In the genomic region with DNA sequence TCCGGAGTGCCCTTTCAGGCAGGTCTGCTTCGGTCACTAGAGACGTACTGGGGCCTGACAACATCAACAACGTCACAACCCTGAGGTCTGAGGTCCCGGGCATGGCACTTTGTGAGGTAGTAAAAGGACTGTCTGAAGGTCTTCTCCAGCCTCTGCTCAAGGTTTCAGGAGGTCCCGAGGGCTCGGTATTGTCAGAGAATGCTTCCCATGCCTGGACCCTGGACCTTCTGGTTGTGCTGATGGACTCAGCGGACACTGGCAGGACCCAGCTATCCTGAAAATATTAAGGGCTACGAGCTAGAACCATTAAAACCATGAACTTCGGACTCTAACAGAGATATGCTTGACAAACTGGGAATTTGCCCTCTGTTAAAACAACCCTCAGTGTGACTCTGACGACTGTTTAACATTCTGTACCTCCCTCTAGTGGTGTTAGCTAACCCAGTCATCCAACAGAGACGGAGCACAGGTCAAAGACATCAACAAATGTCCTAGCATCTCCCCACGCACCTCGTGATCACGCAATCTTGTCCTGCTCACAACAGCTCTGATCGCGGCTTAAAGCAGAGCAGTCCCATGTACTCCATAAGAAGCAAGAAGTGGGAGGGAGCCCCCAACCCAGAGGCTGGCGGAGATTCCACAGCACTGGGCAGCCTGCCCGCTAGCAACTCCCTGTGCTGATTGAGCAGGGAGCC, we compare ENCODE assay signal across 13 cellular contexts.
DNase-seq lines count a peak whose midpoint lies in the region; ATAC-seq, FAIRE-seq and TF ChIP-seq lines count a peak whose summit lies in the region.
"Had no signal": no experiment of that assay in that cellular context is flagged by ENCODE, and none has a peak within 500 bp of the region (broad histone marks: within the 10 kb centered on the region; RNA-seq: fewer than 3 reads in every experiment).

No MANE protein-coding gene starts in this region.

- POLR2A ChIA-PET in A549 (lab: Yijun Ruan, JAX): no interaction called here

- CTCF ChIA-PET in A549 (lab: Yijun Ruan, JAX): interaction anchor here (0.6 to 3.0 kb wide), 4 partner anchors 49 to 103 kb away, joined by 3 to 13 read pairs (median 4); a partner anchor contains a TSS

- peak; percentile 23 to 46; a peak in 3 of 5 replicates for TF ChIP-seq RAD21 in A549 (conservative IDR thresholded peaks at IDR 0.05 in 1 of 2, IDR thresholded peaks at IDR 0.05 in 1 of 2)

- no peak overlapping the region for H3K4me2 ChIP-seq in A549

- H3K4me3 ChIP-seq in A549: no peak overlapping the region

- 79% methylated on average over 11 of the region's 19 CpGs for WGBS in A549 (ENCODE audit: missing lambda C conversion rate)

- no peak for TF ChIP-seq EP300 in A549 (IDR thresholded peaks at IDR 0.05)

- no peak overlapping the region for H3K27ac ChIP-seq in A549

- no peaks in the 10 kb centered on the region for H3K9me3 ChIP-seq in A549

- ATAC-seq in A549: peak; percentile 69 to 86; a peak in 4 of 6 replicates
- ATAC-seq: natural killer cell had no signal

- TF ChIP-seq CTCF in A549 (IDR thresholded peaks at IDR 0.05): no peak

- no peak for FAIRE-seq in A549 (lab: Jason Lieb, UNC)

- peak; percentile 5 to 12 for DNase-seq in A549 (ENCODE audit: low read depth in 1 of 2, low spot score in 1 of 2)
- DNase-seq in HCEC 1CT: peak; percentile 6
- peak; percentile 13 for DNase-seq in amniotic epithelial cell (ENCODE audit: low read depth)
- peak; percentile 42 for DNase-seq in iPS-NIHi11 (ENCODE audit: low spot score)
- no peak for DNase-seq in activated naive CD4-positive, alpha-beta T cell treated with Interleukin-2 at 50 U/mL for 16 hours
- no peak for DNase-seq in RKO (ENCODE audit: low spot score)
- no peak for DNase-seq in AG08396 (ENCODE audit: low spot score)
- DNase-seq in NCI-H510A (lab: John Stamatoyannopoulos, UW): no peak
- DNase-seq: activated T-cell treated with anti-CD3 and anti-CD28 coated beads for 4 hours; CD4-positive, alpha-beta T cell; natural killer cell; NCI-H446; stimulated activated CD4-positive, alpha-beta T cell treated with anti-CD3 and anti-CD28 coated beads, Interleukin-4, amount 100 ng/mL, for 24 hours had no signal

- H3K4me1 ChIP-seq in A549: no peaks in the 10 kb centered on the region

- TF ChIP-seq POLR2A in A549 (IDR thresholded peaks at IDR 0.05; ENCODE audit: low read length): no peak

TF ChIP-seq in A549, 52 proteins besides CTCF, POLR2A, EP300 and RAD21:
- TF ChIP-seq JUNB (IDR thresholded peaks at IDR 0.05): no peak
- TF ChIP-seq SMC3 (IDR thresholded peaks at IDR 0.05): 0 out of 3 replicates have a peak, but pooled peaks have one; percentile 14

Comparison
In these comparisons a context has a peak if more than half of its experiments do, and no peak if none do; other contexts are left out.
1. DNase-seq: peak in A549 (2 of 2), HCEC 1CT (single experiment), amniotic epithelial cell (single experiment) and iPS-NIHi11 (single experiment); none in activated naive CD4-positive, alpha-beta T cell treated with Interleukin-2 at 50 U/mL for 16 hours (single experiment), RKO (single experiment), AG08396 (single experiment) and NCI-H510A (single experiment).